8 cellular contexts compared by ENCODE assay signal in genomic region chr21:41068411-41069304, GRCh38.
DNase-seq lines count a peak whose midpoint lies in the region; ATAC-seq and TF ChIP-seq lines count a peak whose summit lies in the region.

No MANE protein-coding gene starts in this region.

- H3K27ac ChIP-seq in DND-41 (ENCODE audit: low read length): no peak overlapping the region

- no peaks in the 10 kb centered on the region for H3K79me2 ChIP-seq in DND-41 (ENCODE audit: insufficient read depth, low read length)

- TF ChIP-seq CTCF in DND-41 (IDR thresholded peaks at IDR 0.05; ENCODE audit: borderline replicate concordance, extremely low read depth, low read length, poor library complexity, severe bottlenecking) (peak; percentile 68), choroid plexus epithelial cell (conservative IDR thresholded peaks at IDR 0.05; ENCODE audit: low read depth, low read length) (peak; percentile 64)

- no peaks in the 10 kb centered on the region for H3K36me3 ChIP-seq in DND-41 (ENCODE audit: insufficient read depth, low read length)

- H3K9ac ChIP-seq in DND-41 (ENCODE audit: low read depth, low read length): no peak overlapping the region

- DNase-seq in DND-41 (peak; percentile 41), NCI-H2227 treated with DMSO at 0.1 percent for 48 hours (lab: John Stamatoyannopoulos, UW) (peak; percentile 85), choroid plexus epithelial cell (ENCODE audit: low read depth) (peak; percentile 51), left kidney (ENCODE audit: low read depth, low spot score) (peak; percentile 92)
- peak; percentile 47 to 64 for DNase-seq in activated CD4-positive, alpha-beta T cell treated with anti-CD3 and anti-CD28 coated beads for 24 hours (ENCODE audit: low read depth in 2 of 2)
- peak; percentile 71 for DNase-seq in stimulated activated CD4-positive, alpha-beta T cell treated with anti-CD3 and anti-CD28 coated beads, Interleukin-4, amount 100 ng/mL, for 24 hours

- no peak overlapping the region for H3K4me2 ChIP-seq in DND-41 (ENCODE audit: insufficient read depth, low read length)

- ATAC-seq in DND-41 (ENCODE audit: insufficient read depth, low read depth): peak; percentile 33; the same call in 1 of the 3 replicates
- ATAC-seq in HG02943 (IDR thresholded peaks at IDR 0.05; ENCODE audit: low read depth, unreplicated experiment): peak; percentile 55
- ATAC-seq in GM21423 (IDR thresholded peaks at IDR 0.05; ENCODE audit: unreplicated experiment): no peak

- H2AFZ ChIP-seq in DND-41 (ENCODE audit: low read depth, low read length): no peak overlapping the region

- no peaks in the 10 kb centered on the region for H4K20me1 ChIP-seq in DND-41 (ENCODE audit: insufficient read depth, low read length)

- H3K27me3 ChIP-seq in DND-41 (ENCODE audit: insufficient read depth, low read length, poor library complexity): peaks cover 20% of the 10 kb centered on the region

- H3K9me3 ChIP-seq in DND-41 (ENCODE audit: insufficient read depth, low read length, severe bottlenecking): no peaks in the 10 kb centered on the region

- H3K4me1 ChIP-seq in DND-41 (ENCODE audit: insufficient read depth, low read length): no peaks in the 10 kb centered on the region

- H3K4me3 ChIP-seq in DND-41 (ENCODE audit: low read depth in 1 of 2, low read length in 2 of 2): no peak overlapping the region
- no peak overlapping the region for H3K4me3 ChIP-seq in choroid plexus epithelial cell (ENCODE audit: low read depth, low read length)

Comparison
In these comparisons a context has a peak if more than half of its experiments do, and no peak if none do; other contexts are left out.
1. DNase-seq: peak in every context shown above with its lines; median percentile 92 in left kidney; 85 in NCI-H2227 treated with DMSO at 0.1 percent for 48 hours; 71 in stimulated activated CD4-positive, alpha-beta T cell treated with anti-CD3 and anti-CD28 coated beads, Interleukin-4, amount 100 ng/mL, for 24 hours; 56 in activated CD4-positive, alpha-beta T cell treated with anti-CD3 and anti-CD28 coated beads for 24 hours; 51 in choroid plexus epithelial cell; 41 in DND-41.